ENCODE assay signal across 18 cellular contexts in genomic region chr1:67137307-67137753, GRCh38. TPM values are rescaled to one million over a fixed set of nuclear protein-coding genes. Genes with fewer than 3 reads are reported as not detected.
"Had no signal": no experiment of that assay in that cellular context is flagged by ENCODE, and none has a peak within 500 bp of the region (broad histone marks: within the 10 kb centered on the region; RNA-seq: fewer than 3 reads in every experiment).

No MANE protein-coding gene starts in this region.

- H3K36me3 ChIP-seq: heart left ventricle, neutrophil, right atrium auricular region had no signal

- DNase-seq: activated CD4-positive, alpha-beta memory T cell treated with anti-CD3 and anti-CD28 coated beads for 36 hours; activated CD4-positive, alpha-beta T cell treated with anti-CD3 and anti-CD28 coated beads for 1 hour; activated gamma-delta T cell; activated naive CD8-positive, alpha-beta T cell treated with anti-CD3 and anti-CD28 coated beads for 36 hours; activated T-cell treated with anti-CD3 and anti-CD28 coated beads, Interleukin-2, amount 50 U/mL, for 48 hours; anterior cingulate cortex; foreskin melanocyte; heart left ventricle; islet precursor cell; midbrain; naive thymus-derived CD4-positive, alpha-beta T cell; posterior cingulate gyrus; substantia nigra had no signal

- H3K27ac ChIP-seq: heart left ventricle, neutrophil, right atrium auricular region had no signal

- H3K27me3 ChIP-seq: right atrium auricular region had no signal

- H3K9me3 ChIP-seq: heart left ventricle, neutrophil, right atrium auricular region had no signal

- H3K4me3 ChIP-seq: heart left ventricle, lung, right atrium auricular region had no signal

RNA-seq across cellular contexts. Expression of gene C1orf141, which starts 2.6 kb away (rescaled TPM):
- total RNA-seq: activated naive CD8-positive, alpha-beta T cell treated with anti-CD3 and anti-CD28 coated beads for 36 hours; bronchial epithelial cell; endothelial cell of umbilical vein; heart left ventricle; naive thymus-derived CD4-positive, alpha-beta T cell; right atrium auricular region had no signal
- polyA plus RNA-seq: endothelial cell of umbilical vein; heart left ventricle; naive thymus-derived CD4-positive, alpha-beta T cell had no signal

RNA-seq across cellular contexts. Expression of gene IL23R, which starts 28.9 kb away (rescaled TPM):
- total RNA-seq: bronchial epithelial cell, endothelial cell of umbilical vein, heart left ventricle, right atrium auricular region had no signal
- polyA plus RNA-seq: endothelial cell of umbilical vein, heart left ventricle had no signal
